Comparison of ENCODE assay signal across 1 cellular context in the genomic region with DNA sequence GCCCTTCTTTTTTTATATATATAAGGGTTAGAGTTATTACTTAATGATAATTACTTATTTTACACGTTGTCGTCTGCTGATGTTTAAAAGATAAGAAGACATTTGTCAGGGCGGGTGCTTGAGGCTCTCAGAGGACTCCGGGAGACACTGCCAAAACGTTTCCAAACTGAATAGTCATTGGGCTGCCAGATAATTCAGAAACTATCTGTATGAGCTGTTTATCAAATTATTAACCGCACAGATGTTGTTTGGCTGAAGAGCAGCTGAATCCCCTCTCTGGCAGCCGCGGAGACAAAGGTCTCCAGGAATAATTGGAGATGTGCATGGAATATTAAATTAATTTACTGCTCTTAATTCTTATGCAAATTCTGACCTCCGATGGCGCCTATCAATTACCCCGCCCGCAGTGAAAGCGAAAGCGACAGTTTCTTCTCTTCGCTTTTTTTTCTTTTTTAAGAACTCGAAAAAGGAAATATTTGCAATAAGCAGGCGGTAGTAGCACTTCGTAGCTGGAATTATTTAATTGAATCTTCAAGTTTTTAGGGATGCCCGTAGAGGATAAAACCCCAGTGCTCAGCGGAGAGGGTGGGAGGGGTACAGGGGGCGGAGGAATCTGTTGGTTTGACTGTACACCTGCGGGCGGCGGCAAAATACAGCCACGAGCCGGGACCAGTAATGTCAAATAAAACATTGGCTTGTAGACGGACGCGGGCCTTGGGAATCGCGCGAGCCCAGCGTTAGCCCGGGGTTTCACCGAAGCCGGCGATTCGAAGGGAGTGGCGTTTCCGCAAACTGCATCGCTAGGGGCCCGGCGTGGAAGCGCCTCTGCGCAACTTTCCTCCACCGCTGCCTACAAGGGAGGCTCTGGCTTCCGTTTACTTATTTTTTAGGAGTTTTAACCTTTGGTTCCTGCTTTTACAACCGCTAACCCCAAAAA.
TF ChIP-seq lines count a peak whose summit lies in the region.

No MANE protein-coding gene starts in this region.

TF ChIP-seq in GM12878, 131 proteins besides CTCF, POLR2A, EP300 and RAD21 (continued from another document):
- TF ChIP-seq, protein P1, sequence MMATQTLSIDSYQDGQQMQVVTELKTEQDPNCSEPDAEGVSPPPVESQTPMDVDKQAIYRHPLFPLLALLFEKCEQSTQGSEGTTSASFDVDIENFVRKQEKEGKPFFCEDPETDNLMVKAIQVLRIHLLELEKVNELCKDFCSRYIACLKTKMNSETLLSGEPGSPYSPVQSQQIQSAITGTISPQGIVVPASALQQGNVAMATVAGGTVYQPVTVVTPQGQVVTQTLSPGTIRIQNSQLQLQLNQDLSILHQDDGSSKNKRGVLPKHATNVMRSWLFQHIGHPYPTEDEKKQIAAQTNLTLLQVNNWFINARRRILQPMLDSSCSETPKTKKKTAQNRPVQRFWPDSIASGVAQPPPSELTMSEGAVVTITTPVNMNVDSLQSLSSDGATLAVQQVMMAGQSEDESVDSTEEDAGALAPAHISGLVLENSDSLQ (IDR thresholded peaks at IDR 0.05) = 0 out of 2 replicates have a peak, but pooled peaks have one; percentile 21
- 0 out of 2 replicates have a peak, but pooled peaks have one; percentile 18 for TF ChIP-seq EED (IDR thresholded peaks at IDR 0.05; ENCODE audit: low read depth)
- peak; percentile 61; the same call in 1 of the 2 replicates for TF ChIP-seq NR2F1 (conservative IDR thresholded peaks at IDR 0.05)
- TF ChIP-seq RUNX3 (IDR thresholded peaks at IDR 0.05; ENCODE audit: low read length) = peak; percentile 69; the same call in 1 of the 2 replicates
- TF ChIP-seq EZH2 (IDR thresholded peaks at IDR 0.05; ENCODE audit: borderline replicate concordance, control insufficient read depth, low read depth, low read length) = no peak
- peak; percentile 68 for TF ChIP-seq JUNB (IDR thresholded peaks at IDR 0.05)
- TF ChIP-seq POLR2AphosphoS5 (IDR thresholded peaks at IDR 0.05; ENCODE audit: low read length) = no peak
